In genomic region chr1:220253290-220253689, GRCh38 we compare ENCODE assay signal across 7 cellular contexts. TPM values are rescaled to one million over a fixed set of nuclear protein-coding genes. Genes with fewer than 3 reads are reported as not detected.
DNase-seq lines count a peak whose midpoint lies in the region; ATAC-seq and TF ChIP-seq lines count a peak whose summit lies in the region.
"Not testable (repeated sequence)": the region's sequence is repeated elsewhere in the genome, so short reads cannot be mapped to it uniquely, and the experiment has no call there.

No MANE protein-coding gene starts in this region.

- H3K36me3 Mint-ChIP-seq in T-cell = peaks cover 87% of the 10 kb centered on the region
- H3K36me3 Mint-ChIP-seq in activated T-cell treated with anti-CD3 and anti-CD28 coated beads, Interleukin-2, amount 50 U/mL, for 72 hours (ENCODE audit: insufficient read depth in 2 of 2) = peaks cover 43 to 83% of the 10 kb centered on the region in 2 donors
- peaks cover 65% of the 10 kb centered on the region for H3K36me3 Mint-ChIP-seq in endodermal cell (ENCODE audit: low read depth)
- peaks cover 26 to 48% of the 10 kb centered on the region in 2 donors for H3K36me3 Mint-ChIP-seq in naive B cell

- not testable (repeated sequence) for H3K4me3 Mint-ChIP-seq in T-cell; activated T-cell treated with anti-CD3 and anti-CD28 coated beads, Interleukin-2, amount 50 U/mL, for 72 hours; endodermal cell
- H3K4me3 Mint-ChIP-seq in naive B cell = peak overlapping the region in 7 of 8 donors; percentile 11 to 73 (median 58)

- peaks cover 10 to 34% (median 20%) of the 10 kb centered on the region in 3 donors for H3K9me3 Mint-ChIP-seq in T-cell
- H3K9me3 Mint-ChIP-seq in activated T-cell treated with anti-CD3 and anti-CD28 coated beads, Interleukin-2, amount 50 U/mL, for 72 hours = peaks cover 14 to 20% of the 10 kb centered on the region in 2 donors
- H3K9me3 Mint-ChIP-seq in endodermal cell = peaks cover 56% of the 10 kb centered on the region
- H3K9me3 Mint-ChIP-seq in naive B cell = peaks cover 5 to 44% (median 16%) of the 10 kb centered on the region in 7 donors

- WGBS in endodermal cell (ENCODE audit: insufficient coverage in 1 of 2, insufficient read length in 1 of 2), 2 experiments = 89 to 94% methylated on average over 9 to 12 of the region's 12 CpGs

- H3K27me3 ChIP-seq in endodermal cell (ENCODE audit: control insufficient read depth, insufficient read depth, low read length, poor library complexity, severe bottlenecking); gastrocnemius medialis: not testable (repeated sequence)

- H3K9ac ChIP-seq in endodermal cell (ENCODE audit: extremely low read depth, low read length, poor library complexity, severe bottlenecking) = not testable (repeated sequence)

- H3K4me1 ChIP-seq in endodermal cell (ENCODE audit: control insufficient read depth, insufficient read depth, low read length); gastrocnemius medialis: not testable (repeated sequence)

- CTCF ChIA-PET in T-cell (lab: Charles Lee) = not testable (repeated sequence)

- not testable (repeated sequence) for TF ChIP-seq CTCF in endodermal cell (conservative IDR thresholded peaks at IDR 0.05); gastrocnemius medialis (IDR thresholded peaks at IDR 0.05 in 4 of 5, conservative IDR thresholded peaks at IDR 0.05 in 1 of 5)

- H3K27ac ChIP-seq in endodermal cell (ENCODE audit: low read depth, low read length); gastrocnemius medialis: not testable (repeated sequence)

- not testable (repeated sequence) for H3K27ac Mint-ChIP-seq in T-cell; activated T-cell treated with anti-CD3 and anti-CD28 coated beads, Interleukin-2, amount 50 U/mL, for 72 hours; endodermal cell
- H3K27ac Mint-ChIP-seq in naive B cell = peak overlapping the region; percentile 23 to 92 (median 74)

- H3K4me1 Mint-ChIP-seq in T-cell (peaks cover 32 to 38% (median 32%) of the 10 kb centered on the region in 3 donors), endodermal cell (peaks cover 25% of the 10 kb centered on the region), naive B cell (peaks cover 51 to 73% (median 68%) of the 10 kb centered on the region in 3 donors)
- peaks cover 17% of the 10 kb centered on the region for H3K4me1 Mint-ChIP-seq in activated T-cell treated with anti-CD3 and anti-CD28 coated beads, Interleukin-2, amount 50 U/mL, for 72 hours (ENCODE audit: low read depth)

- intact Hi-C loops in left ventricle myocardium superior (cut with micrococcal nuclease); gastrocnemius medialis (cut with DNase I; ENCODE audit: low total_unique reads): not testable (repeated sequence)

- peak overlapping the region; percentile 56 for H3K4me3 ChIP-seq in endodermal cell (ENCODE audit: low read length)
- not testable (repeated sequence) for H3K4me3 ChIP-seq in gastrocnemius medialis

- not testable (repeated sequence) for DNase-seq in T-cell; activated T-cell treated with anti-CD3 and anti-CD28 coated beads, Interleukin-2, amount 50 U/mL, for 72 hours; endodermal cell; left ventricle myocardium superior; naive B cell; gastrocnemius medialis

- peak; percentile 54 for ATAC-seq in GM21825 (IDR thresholded peaks at IDR 0.05; ENCODE audit: unreplicated experiment)
- ATAC-seq in T-cell (replicated peaks in 1 of 4) = peak; percentile 83 to 100 (median 88)
- peak; percentile 91 to 94 for ATAC-seq in activated T-cell treated with anti-CD3 and anti-CD28 coated beads, Interleukin-2, amount 50 U/mL, for 72 hours (replicated peaks in 1 of 2)
- ATAC-seq in left ventricle myocardium superior = peak; percentile 70
- ATAC-seq in naive B cell (ENCODE audit: low read depth in 2 of 2) = peak; percentile 97 to 99
- ATAC-seq in gastrocnemius medialis = peak; percentile 50 to 58

- peaks cover 53% of the 10 kb centered on the region for H3K36me3 ChIP-seq in endodermal cell (ENCODE audit: control insufficient read depth, insufficient read depth, low read length)
- H3K36me3 ChIP-seq in gastrocnemius medialis = not testable (repeated sequence)

- not testable (repeated sequence) for H3K27me3 Mint-ChIP-seq in T-cell; activated T-cell treated with anti-CD3 and anti-CD28 coated beads, Interleukin-2, amount 50 U/mL, for 72 hours (ENCODE audit: low read depth); endodermal cell (ENCODE audit: insufficient read depth); naive B cell

- POLR2A ChIA-PET in T-cell (lab: Charles Lee) = not testable (repeated sequence)

- not testable (repeated sequence) for TF ChIP-seq POLR2A in gastrocnemius medialis (IDR thresholded peaks at IDR 0.05)

- H3K9me3 ChIP-seq in endodermal cell (ENCODE audit: control insufficient read depth, low read length) = peaks cover 56% of the 10 kb centered on the region
- not testable (repeated sequence) for H3K9me3 ChIP-seq in gastrocnemius medialis

- in situ Hi-C loops in gastrocnemius medialis (cut with MboI; ENCODE audit: low sequenced_read_pairs in 4 of 4) = not testable (repeated sequence)

RNA-seq across cellular contexts. Expression of gene RAB3GAP2, which starts 19.0 kb away (rescaled TPM):
- total RNA-seq in T-cell (10 to 100 TPM; 42.1 to 55.1 (median 46.7) TPM), endodermal cell (10 to 100 TPM; 39.3 to 50.4 TPM), left ventricle myocardium superior (25.9 TPM), gastrocnemius medialis (10 to 100 TPM; 16.5 to 24.2 (median 18.0) TPM)
- total RNA-seq in activated T-cell treated with anti-CD3 and anti-CD28 coated beads, Interleukin-2, amount 50 U/mL, for 72 hours = 10 to 100 TPM; 62.9 to 66.0 TPM
- polyA plus RNA-seq in endodermal cell (2013, experiment 1 of 2) = 21.7 TPM
- polyA plus RNA-seq in endodermal cell (2013, experiment 2 of 2) = 21.9 TPM
- 10 to 100 TPM; 21.3 to 39.5 (median 24.6) TPM for polyA plus RNA-seq in naive B cell (ENCODE audit: low read depth in 6 of 6)
